ENCODE assay signal across 10 cellular contexts in genomic region chr13:46094478-46094877, GRCh38. TPM values are rescaled to one million over a fixed set of nuclear protein-coding genes. Genes with fewer than 3 reads are reported as not detected.
"Had no signal": no experiment of that assay in that cellular context is flagged by ENCODE, and none has a peak within 500 bp of the region (broad histone marks: within the 10 kb centered on the region; RNA-seq: fewer than 3 reads in every experiment).

No MANE protein-coding gene starts in this region.

- H3K36me3 ChIP-seq: HAP-1 had no signal

- H3K9me3 ChIP-seq: HAP-1 had no signal

- H2AFZ ChIP-seq: GM23248 had no signal

- H3K9ac ChIP-seq: GM23248 had no signal

- ATAC-seq: HCT116, K562 had no signal

- H3K4me1 ChIP-seq: HAP-1 had no signal

- H3K4me3 Mint-ChIP-seq: HFFc6 had no signal

- DNase-seq: GM23248, GOT3, H7, HFFc6, IMR-90 had no signal

- H3K27ac ChIP-seq: GM23248, HL-60 had no signal

- H3K4me3 ChIP-seq: GM23248, HAP-1, K562 had no signal

- H3K27ac Mint-ChIP-seq: HFFc6 had no signal

RNA-seq across cellular contexts. Expression of gene CPB2, which starts 10.4 kb away (rescaled TPM):
- total RNA-seq: GM23248, H4, H7, HFFc6, IMR-90 had no signal
- polyA plus RNA-seq: IMR-90 had no signal
